7 cellular contexts compared by ENCODE assay signal in the genomic region with DNA sequence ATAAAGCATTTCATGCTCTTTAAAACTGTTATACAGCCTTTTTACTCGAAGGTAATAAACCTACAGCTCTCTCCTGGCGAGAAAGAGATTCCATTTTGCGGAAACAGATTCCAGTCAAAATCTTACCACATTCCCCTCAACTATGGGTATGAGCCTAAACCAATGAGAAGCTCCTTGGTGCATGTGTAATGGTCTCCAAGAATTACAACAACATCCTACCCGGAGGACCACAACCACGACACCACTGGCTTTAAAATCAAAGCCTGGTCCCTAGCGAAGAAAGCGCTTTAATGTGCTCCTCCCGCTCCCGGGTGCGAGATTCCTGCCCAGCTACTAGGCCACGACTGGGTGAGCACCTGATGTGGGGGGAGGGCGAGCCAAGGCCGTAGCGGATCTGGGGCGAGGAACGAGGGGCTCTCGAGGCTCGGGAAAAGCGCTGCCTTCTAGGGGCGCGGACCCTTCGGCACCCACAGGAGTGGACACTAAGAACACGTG. TPM values are rescaled to one million over a fixed set of nuclear protein-coding genes. Genes with fewer than 3 reads are reported as not detected.
DNase-seq lines count a peak whose midpoint lies in the region; ATAC-seq and TF ChIP-seq lines count a peak whose summit lies in the region.

No MANE protein-coding gene starts in this region.

- ATAC-seq in HCT116: peak; percentile 7
- no peak for ATAC-seq in central memory CD8-positive, alpha-beta T cell (replicated peaks; ENCODE audit: extremely low read depth, poor library complexity, severe bottlenecking)
- peak; percentile 28 for ATAC-seq in left colon
- ATAC-seq in stimulated activated naive CD8-positive, alpha-beta T cell treated with anti-CD3 and anti-CD28 coated beads, Interleukin-15, amount 100 ng/mL, for 72 hours: peak; percentile 17

- no peaks in the 10 kb centered on the region for H3K27me3 ChIP-seq in HCT116 (ENCODE audit: insufficient read depth, low read length)

- peaks cover 0 to 4% of the 10 kb centered on the region in 2 experiments; a peak in 1 of 4 replicates for H3K36me3 ChIP-seq in HCT116 (ENCODE audit: control insufficient read depth in 1 of 2, insufficient read depth in 2 of 2, low read length in 2 of 2)

- peak overlapping the region; percentile 93 for H3K27ac Mint-ChIP-seq in central memory CD8-positive, alpha-beta T cell (ENCODE audit: low read depth)
- peak overlapping the region; percentile 98 to 99 for H3K27ac Mint-ChIP-seq in stimulated activated naive CD8-positive, alpha-beta T cell treated with anti-CD3 and anti-CD28 coated beads, Interleukin-15, amount 100 ng/mL, for 72 hours

- TF ChIP-seq CTCF in HCT116 (IDR thresholded peaks at IDR 0.05 in 2 of 3, conservative IDR thresholded peaks at IDR 0.05 in 1 of 3; ENCODE audit: borderline replicate concordance in 1 of 3, insufficient read depth in 1 of 3, low read depth in 2 of 3, low read length in 2 of 3): no peak

- no peak overlapping the region for H2AFZ ChIP-seq in HCT116 (ENCODE audit: low read depth, low read length, poor library complexity, severe bottlenecking)

- peaks cover 37% of the 10 kb centered on the region for H3K4me1 Mint-ChIP-seq in central memory CD8-positive, alpha-beta T cell
- peaks cover 55% of the 10 kb centered on the region for H3K4me1 Mint-ChIP-seq in stimulated activated naive CD8-positive, alpha-beta T cell treated with anti-CD3 and anti-CD28 coated beads, Interleukin-15, amount 100 ng/mL, for 72 hours

- H4K20me1 ChIP-seq in HCT116 (ENCODE audit: insufficient read depth): peaks cover 6% of the 10 kb centered on the region; the same call in 1 of the 2 replicates

- peak overlapping the region; percentile 99 for H3K4me3 Mint-ChIP-seq in central memory CD8-positive, alpha-beta T cell
- H3K4me3 Mint-ChIP-seq in stimulated activated naive CD8-positive, alpha-beta T cell treated with anti-CD3 and anti-CD28 coated beads, Interleukin-15, amount 100 ng/mL, for 72 hours: peak overlapping the region; percentile 93 to 98

- H3K9me3 ChIP-seq in HCT116 (ENCODE audit: control insufficient read depth in 1 of 2, insufficient read depth in 1 of 2, low read depth in 1 of 2, low read length in 2 of 2): no peaks in the 10 kb centered on the region

- peak overlapping the region; percentile 92 for H3K9ac ChIP-seq in HCT116 (ENCODE audit: low read length)

- peaks cover 10% of the 10 kb centered on the region for H3K36me3 Mint-ChIP-seq in central memory CD8-positive, alpha-beta T cell (ENCODE audit: insufficient read depth)

- no peak for TF ChIP-seq POLR2A in HCT116 (IDR thresholded peaks at IDR 0.05; ENCODE audit: borderline replicate concordance, extremely low read depth, insufficient read depth, insufficient read length)

- H3K27me3 Mint-ChIP-seq in central memory CD8-positive, alpha-beta T cell: no peaks in the 10 kb centered on the region
- H3K27me3 Mint-ChIP-seq in stimulated activated naive CD8-positive, alpha-beta T cell treated with anti-CD3 and anti-CD28 coated beads, Interleukin-15, amount 100 ng/mL, for 72 hours: no peaks in the 10 kb centered on the region

- RAD21 ChIA-PET in HCT116 (lab: Charles Lee; ENCODE audit: low non-redundant PET in 1 of 2, low total read pairs in 2 of 2, uncharacterized antibody in 2 of 2, unreplicated experiment in 2 of 2): no interaction called here

- H3K27ac ChIP-seq in HCT116 (ENCODE audit: low read depth, low read length): peak overlapping the region; percentile 93

- DNase-seq in EH (ENCODE audit: low read depth) (peak; percentile 62), HCT116 (ENCODE audit: low read depth, low spot score) (no peak), RPMI8226 (peak; percentile 32), left colon (no peak), NCI-H2171 (lab: John Stamatoyannopoulos, UW) (no peak)
- DNase-seq in central memory CD8-positive, alpha-beta T cell (ENCODE audit: low spot score in 2 of 2): no peak
- DNase-seq in stimulated activated naive CD8-positive, alpha-beta T cell treated with anti-CD3 and anti-CD28 coated beads, Interleukin-15, amount 100 ng/mL, for 72 hours: no peak

- BruUV-seq in HCT116 (replicated peaks; lab: Mats Ljungman, UMichigan): no TSS peak

- CTCF ChIA-PET in HCT116 (lab: Charles Lee): interaction anchor here (0.7 to 2.0 kb wide), 4 partner anchors 11 to 98 kb away, joined by 3 to 9 read pairs (median 7); a partner anchor contains a TSS

- H3K4me2 ChIP-seq in HCT116 (ENCODE audit: low read length): peak overlapping the region; percentile 98

- peak overlapping the region; percentile 94 to 97 for H3K4me3 ChIP-seq in HCT116 (replicated peaks in 1 of 2; ENCODE audit: low read depth in 1 of 2, low read length in 2 of 2)

- H3K79me2 ChIP-seq in HCT116 (ENCODE audit: insufficient read depth, low read length): peaks cover 62% of the 10 kb centered on the region

- POLR2A ChIA-PET in HCT116 (lab: Charles Lee): interaction anchor here (1.0 to 1.5 kb wide), 4 partner anchors 12 to 31 kb away, joined by 3 read pairs; no protein-coding TSS in a partner anchor

- intact Hi-C loops in HCT116 (cut with micrococcal nuclease) (loop anchor here (5.0 to 10.0 kb wide), 2 partner anchors 127 to 215 kb away; a partner anchor contains a TSS), left colon (cut with DNase I, micrococcal nuclease) (no loop called here)

- no peaks in the 10 kb centered on the region for H3K9me3 Mint-ChIP-seq in central memory CD8-positive, alpha-beta T cell
- H3K9me3 Mint-ChIP-seq in stimulated activated naive CD8-positive, alpha-beta T cell treated with anti-CD3 and anti-CD28 coated beads, Interleukin-15, amount 100 ng/mL, for 72 hours: no peaks in the 10 kb centered on the region

- no peaks in the 10 kb centered on the region for H3K9me2 ChIP-seq in HCT116 (ENCODE audit: insufficient read depth)

- TF ChIP-seq RAD21 in HCT116 (IDR thresholded peaks at IDR 0.05; ENCODE audit: low read depth): no peak

- H3K4me1 ChIP-seq in HCT116 (ENCODE audit: control insufficient read depth in 1 of 2, insufficient read depth in 2 of 2, low read length in 2 of 2): peaks cover 13 to 30% of the 10 kb centered on the region in 2 experiments

TF ChIP-seq in HCT116, 20 proteins besides CTCF, POLR2A, EP300 and RAD21:
- TF ChIP-seq, protein P1, sequence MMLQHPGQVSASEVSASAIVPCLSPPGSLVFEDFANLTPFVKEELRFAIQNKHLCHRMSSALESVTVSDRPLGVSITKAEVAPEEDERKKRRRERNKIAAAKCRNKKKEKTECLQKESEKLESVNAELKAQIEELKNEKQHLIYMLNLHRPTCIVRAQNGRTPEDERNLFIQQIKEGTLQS (IDR thresholded peaks at IDR 0.05): no peak
- TF ChIP-seq EZH2 (IDR thresholded peaks at IDR 0.05) (no peak), EGR1 (IDR thresholded peaks at IDR 0.05; ENCODE audit: low read depth) (no peak), EZH2phosphoT487 (IDR thresholded peaks at IDR 0.05; ENCODE audit: borderline replicate concordance) (no peak), ZFX (IDR thresholded peaks at IDR 0.05) (no peak), SIN3A (IDR thresholded peaks at IDR 0.05; ENCODE audit: low read depth) (no peak), SRF (IDR thresholded peaks at IDR 0.05; ENCODE audit: low read depth) (no peak)
- TF ChIP-seq, protein P2, sequence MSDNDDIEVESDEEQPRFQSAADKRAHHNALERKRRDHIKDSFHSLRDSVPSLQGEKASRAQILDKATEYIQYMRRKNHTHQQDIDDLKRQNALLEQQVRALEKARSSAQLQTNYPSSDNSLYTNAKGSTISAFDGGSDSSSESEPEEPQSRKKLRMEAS (IDR thresholded peaks at IDR 0.05): no peak
- TF ChIP-seq, protein P3, sequence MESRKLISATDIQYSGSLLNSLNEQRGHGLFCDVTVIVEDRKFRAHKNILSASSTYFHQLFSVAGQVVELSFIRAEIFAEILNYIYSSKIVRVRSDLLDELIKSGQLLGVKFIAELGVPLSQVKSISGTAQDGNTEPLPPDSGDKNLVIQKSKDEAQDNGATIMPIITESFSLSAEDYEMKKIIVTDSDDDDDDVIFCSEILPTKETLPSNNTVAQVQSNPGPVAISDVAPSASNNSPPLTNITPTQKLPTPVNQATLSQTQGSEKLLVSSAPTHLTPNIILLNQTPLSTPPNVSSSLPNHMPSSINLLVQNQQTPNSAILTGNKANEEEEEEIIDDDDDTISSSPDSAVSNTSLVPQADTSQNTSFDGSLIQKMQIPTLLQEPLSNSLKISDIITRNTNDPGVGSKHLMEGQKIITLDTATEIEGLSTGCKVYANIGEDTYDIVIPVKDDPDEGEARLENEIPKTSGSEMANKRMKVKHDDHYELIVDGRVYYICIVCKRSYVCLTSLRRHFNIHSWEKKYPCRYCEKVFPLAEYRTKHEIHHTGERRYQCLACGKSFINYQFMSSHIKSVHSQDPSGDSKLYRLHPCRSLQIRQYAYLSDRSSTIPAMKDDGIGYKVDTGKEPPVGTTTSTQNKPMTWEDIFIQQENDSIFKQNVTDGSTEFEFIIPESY (IDR thresholded peaks at IDR 0.05; ENCODE audit: extremely low read depth, insufficient replicate concordance, low read length): no peak

RNA-seq across cellular contexts. Expression of a gene that starts 0.8 kb away (rescaled TPM):
- 133 TPM for total RNA-seq in HCT116 (2021; ENCODE audit: unreplicated experiment)
- polyA plus RNA-seq in HCT116 (2012): 42.0 and 44.7 TPM in 2 replicates
- total RNA-seq in left colon: 10 to 100 TPM; 70.6 to 93.1 TPM

RNA-seq across cellular contexts. Expression of a gene that starts 13.3 kb away (rescaled TPM):
- total RNA-seq in HCT116 (2021; ENCODE audit: unreplicated experiment) (71.6 TPM), left colon (10 to 100 TPM; 28.9 to 29.5 TPM)
- 91.8 and 95.0 TPM in 2 replicates for polyA plus RNA-seq in HCT116 (2012)

RNA-seq across cellular contexts. Expression of a gene that starts 26.6 kb away (rescaled TPM):
- total RNA-seq in HCT116 (2021; ENCODE audit: unreplicated experiment) (13.2 TPM), left colon (10 to 100 TPM; 11.7 to 14.9 TPM)
- 15.0 and 16.0 TPM in 2 replicates for polyA plus RNA-seq in HCT116 (2012)

RNA-seq across cellular contexts. Expression of a gene that starts 26.7 kb away (rescaled TPM):
- total RNA-seq in HCT116 (2021; ENCODE audit: unreplicated experiment) (134 TPM), left colon (100 to 1,000 TPM; 180 to 246 TPM)
- polyA plus RNA-seq in HCT116 (2012): 96.8 and 125 TPM in 2 replicates

RNA-seq across cellular contexts. Expression of a gene that starts 34.3 kb away (rescaled TPM):
- total RNA-seq in HCT116 (2021; ENCODE audit: unreplicated experiment) (not detected), left colon (under 1 TPM in 1 of 2 donors, not detected in 1; 0.42 TPM)
- not detected in 2 replicates for polyA plus RNA-seq in HCT116 (2012)

Comparison
In these comparisons a context has a peak if more than half of its experiments do, and no peak if none do; other contexts are left out.
1. DNase-seq: peak in EH (single experiment) and RPMI8226 (single experiment); none in HCT116 (single experiment), central memory CD8-positive, alpha-beta T cell (0 of 2), left colon (0 of 2), stimulated activated naive CD8-positive, alpha-beta T cell treated with anti-CD3 and anti-CD28 coated beads, Interleukin-15, amount 100 ng/mL, for 72 hours (0 of 2) and NCI-H2171 (single experiment).